ENCODE assay signal across 14 cellular contexts in the genomic region with DNA sequence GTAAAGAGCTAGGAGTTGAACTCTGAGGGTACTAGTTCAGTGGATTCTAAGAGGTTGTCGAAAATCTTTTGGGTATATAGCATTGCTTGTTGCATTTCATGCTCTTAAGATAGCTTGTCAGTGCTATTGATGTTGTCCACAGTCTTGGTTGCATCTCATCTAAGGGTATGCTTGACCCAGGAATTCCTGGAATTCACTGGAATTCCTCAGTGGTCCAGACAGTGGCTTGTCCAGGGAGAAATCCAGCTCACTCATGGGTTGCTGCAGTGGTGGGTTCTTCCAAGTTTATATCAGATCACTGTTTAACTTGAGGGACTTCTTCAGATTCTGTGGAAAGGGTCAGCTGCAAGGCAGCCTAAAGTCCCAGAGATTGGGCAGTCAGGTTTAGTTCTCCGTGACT. TPM values are rescaled to one million over a fixed set of nuclear protein-coding genes. Genes with fewer than 3 reads are reported as not detected.
A peak's percentile ranks its signal among the peaks of the same experiment; 100 is the strongest.
DNase-seq lines count a peak whose midpoint lies in the region; ATAC-seq and TF ChIP-seq lines count a peak whose summit lies in the region.
"Had no signal": no experiment of that assay in that cellular context is flagged by ENCODE, and none has a peak within 500 bp of the region (broad histone marks: within the 10 kb centered on the region; RNA-seq: fewer than 3 reads in every experiment).

No MANE protein-coding gene starts in this region.

- H2BK15ac ChIP-seq in mesendoderm (replicated peaks; ENCODE audit: low read depth) = no peak overlapping the region

- no peak overlapping the region for H3K4me3 ChIP-seq in mesendoderm (ENCODE audit: low read length)
- H3K4me3 ChIP-seq: A549; BLaER1 treated with 17β-estradiol and CSF1 and Interleukin-3, amounts not matched to agents 10 nM and 100 nM; GM12878; HAP-1 had no signal

- DNase-seq in WTC11 (ENCODE audit: low spot score) = no peak
- peak; percentile 2 for DNase-seq in glomerular visceral epithelial cell (ENCODE audit: extremely low spot score)
- peak; percentile 81 for DNase-seq in mesendoderm
- DNase-seq in activated naive CD4-positive, alpha-beta T cell treated with Interleukin-2 at 50 U/mL for 16 hours = no peak
- DNase-seq in Ammon's horn (ENCODE audit: low spot score) = no peak
- no peak for DNase-seq in NCI-H69 (lab: John Stamatoyannopoulos, UW)
- no peak for DNase-seq in cerebellar cortex (ENCODE audit: low spot score)
- DNase-seq: CD4-positive, CD25-positive, alpha-beta regulatory T cell; DMS53; GOT3 had no signal

- H3K79me1 ChIP-seq in mesendoderm (ENCODE audit: low read length) = no peaks in the 10 kb centered on the region

- H3K27ac ChIP-seq in mesendoderm (ENCODE audit: low read depth, low read length) = peak overlapping the region; percentile 11
- H3K27ac ChIP-seq: A549; BLaER1 treated with 17β-estradiol and CSF1 and Interleukin-3, amounts not matched to agents 10 nM and 100 nM had no signal

- no peak overlapping the region for H2BK5ac ChIP-seq in mesendoderm (ENCODE audit: low read length)

- H4K5ac ChIP-seq in mesendoderm (ENCODE audit: low read length) = no peak overlapping the region

- peaks cover 5% of the 10 kb centered on the region for H3K4me1 ChIP-seq in mesendoderm (ENCODE audit: control insufficient read depth, low read depth, low read length)
- H3K4me1 ChIP-seq: A549; BLaER1 treated with 17β-estradiol and CSF1 and Interleukin-3, amounts not matched to agents 10 nM and 100 nM; HAP-1 had no signal

- ATAC-seq in WTC11 = peak; percentile 90
- ATAC-seq: A549, GM12878 had no signal

- no peaks in the 10 kb centered on the region for H3K27me3 Mint-ChIP-seq in WTC11 (ENCODE audit: low read depth)

- no peak overlapping the region for H4K8ac ChIP-seq in mesendoderm (ENCODE audit: low read depth, low read length)

- H3K18ac ChIP-seq in mesendoderm (ENCODE audit: low read length) = no peak overlapping the region

- no peaks in the 10 kb centered on the region for H3K36me3 ChIP-seq in mesendoderm (ENCODE audit: control insufficient read depth, insufficient read depth, low read length)
- H3K36me3 ChIP-seq: BLaER1 treated with 17β-estradiol and CSF1 and Interleukin-3, amounts not matched to agents 10 nM and 100 nM; HAP-1 had no signal

- no peak overlapping the region for H3K4me2 ChIP-seq in mesendoderm (ENCODE audit: low read length)
- H3K4me2 ChIP-seq: A549; BLaER1 treated with 17β-estradiol and CSF1 and Interleukin-3, amounts not matched to agents 10 nM and 100 nM had no signal

- peak overlapping the region; percentile 40 for H3K56ac ChIP-seq in mesendoderm (ENCODE audit: low read length)

- no peak for TF ChIP-seq CTCF in WTC11 (IDR thresholded peaks at IDR 0.05)

- H3K36me3 Mint-ChIP-seq in WTC11 = peaks cover under 1% of the 10 kb centered on the region; the same call in 1 of the 2 replicates
- H3K36me3 Mint-ChIP-seq: CD4-positive, CD25-positive, alpha-beta regulatory T cell had no signal

- H2BK120ac ChIP-seq in mesendoderm (ENCODE audit: low read depth, low read length) = peak overlapping the region; percentile 94

- POLR2A ChIA-PET in WTC11 (lab: Charles Lee) = no interaction called here

- H2AK5ac ChIP-seq in mesendoderm (ENCODE audit: low read length) = no peak overlapping the region

- no peaks in the 10 kb centered on the region for H3K79me2 ChIP-seq in mesendoderm (ENCODE audit: control insufficient read depth, insufficient read depth, low read length)

- H3K4ac ChIP-seq in mesendoderm (ENCODE audit: low read depth, low read length) = no peak overlapping the region

- peaks cover 4% of the 10 kb centered on the region for H3K9me3 Mint-ChIP-seq in WTC11
- H3K9me3 Mint-ChIP-seq: CD4-positive, CD25-positive, alpha-beta regulatory T cell had no signal

- 100% methylated on average over 1 of the region's 2 CpGs for WGBS in mesendoderm (ENCODE audit: extremely low coverage, insufficient coverage, low lambda C conversion rate)

- peaks cover 4% of the 10 kb centered on the region for H3K4me1 Mint-ChIP-seq in WTC11
- H3K4me1 Mint-ChIP-seq: CD4-positive, CD25-positive, alpha-beta regulatory T cell had no signal

- H3K9ac ChIP-seq in mesendoderm (ENCODE audit: low read length) = no peak overlapping the region
- H3K9ac ChIP-seq: BLaER1 treated with 17β-estradiol and CSF1 and Interleukin-3, amounts not matched to agents 10 nM and 100 nM had no signal

- CTCF ChIA-PET in WTC11 (lab: Charles Lee) = no interaction called here

- no peak overlapping the region for H3K4me3 Mint-ChIP-seq in WTC11
- H3K4me3 Mint-ChIP-seq: CD4-positive, CD25-positive, alpha-beta regulatory T cell had no signal

- no peak overlapping the region for H3K23ac ChIP-seq in mesendoderm (ENCODE audit: low read length)

- H3K27ac Mint-ChIP-seq in WTC11 = peak overlapping the region; percentile 33
- H3K27ac Mint-ChIP-seq: CD4-positive, CD25-positive, alpha-beta regulatory T cell had no signal

- H3K27me3 ChIP-seq in mesendoderm (ENCODE audit: insufficient read depth, low read length, poor library complexity) = no peaks in the 10 kb centered on the region
- H3K27me3 ChIP-seq: BLaER1 treated with 17β-estradiol and CSF1 and Interleukin-3, amounts not matched to agents 10 nM and 100 nM had no signal

TF ChIP-seq in WTC11, 78 proteins besides CTCF, POLR2A, EP300 and RAD21:
- TF ChIP-seq, protein P1, sequence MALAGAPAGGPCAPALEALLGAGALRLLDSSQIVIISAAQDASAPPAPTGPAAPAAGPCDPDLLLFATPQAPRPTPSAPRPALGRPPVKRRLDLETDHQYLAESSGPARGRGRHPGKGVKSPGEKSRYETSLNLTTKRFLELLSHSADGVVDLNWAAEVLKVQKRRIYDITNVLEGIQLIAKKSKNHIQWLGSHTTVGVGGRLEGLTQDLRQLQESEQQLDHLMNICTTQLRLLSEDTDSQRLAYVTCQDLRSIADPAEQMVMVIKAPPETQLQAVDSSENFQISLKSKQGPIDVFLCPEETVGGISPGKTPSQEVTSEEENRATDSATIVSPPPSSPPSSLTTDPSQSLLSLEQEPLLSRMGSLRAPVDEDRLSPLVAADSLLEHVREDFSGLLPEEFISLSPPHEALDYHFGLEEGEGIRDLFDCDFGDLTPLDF (CRISPR knock-in tag; IDR thresholded peaks at IDR 0.05) = no peak
- no peak for TF ChIP-seq ARID4B (CRISPR knock-in tag; IDR thresholded peaks at IDR 0.05; ENCODE audit: borderline replicate concordance)
- TF ChIP-seq ESRRA (CRISPR knock-in tag; IDR thresholded peaks at IDR 0.05; ENCODE audit: borderline replicate concordance) = no peak
- peak; percentile 62; the same call in 1 of the 2 replicates for TF ChIP-seq TEAD4 (CRISPR knock-in tag; IDR thresholded peaks at IDR 0.05)
- no peak for TF ChIP-seq NFYB (CRISPR knock-in tag; conservative IDR thresholded peaks at IDR 0.05; ENCODE audit: low read depth)
- TF ChIP-seq TCF7 (CRISPR knock-in tag; IDR thresholded peaks at IDR 0.05; ENCODE audit: low read depth) = no peak

RNA-seq across cellular contexts. Expression of gene SMARCAD1, which starts 29.8 kb away (rescaled TPM):
- 48.7 to 50.4 TPM (median 48.9 TPM) in 3 replicates for total RNA-seq in WTC11 (2021)
- 53.3 TPM for polyA plus RNA-seq in mesendoderm (2013, experiment 1 of 2)
- 52.3 TPM for polyA plus RNA-seq in mesendoderm (2013, experiment 2 of 2)

Comparison
In these comparisons a context has a peak if more than half of its experiments do, and no peak if none do; other contexts are left out.
1. DNase-seq: peak in glomerular visceral epithelial cell (single experiment) and mesendoderm (single experiment); none in WTC11 (single experiment), activated naive CD4-positive, alpha-beta T cell treated with Interleukin-2 at 50 U/mL for 16 hours (single experiment), Ammon's horn (single experiment), NCI-H69 (single experiment) and cerebellar cortex (single experiment).